8 cellular contexts compared by ENCODE assay signal in genomic region chr11:83157755-83158473, GRCh38. TPM values are rescaled to one million over a fixed set of nuclear protein-coding genes. Genes with fewer than 3 reads are reported as not detected.
DNase-seq lines count a peak whose midpoint lies in the region; ATAC-seq, FAIRE-seq and TF ChIP-seq lines count a peak whose summit lies in the region.

No MANE protein-coding gene starts in this region.

- ATAC-seq in HepG2 (peak; percentile 12), GM21825 (IDR thresholded peaks at IDR 0.05; ENCODE audit: unreplicated experiment) (no peak)

- TF ChIP-seq EP300 in HepG2 (IDR thresholded peaks at IDR 0.05; ENCODE audit: low read depth in 2 of 2, low read length in 2 of 2), result no peak
- no peak for TF ChIP-seq EP300 in HepG2 (CRISPR knock-in tag; IDR thresholded peaks at IDR 0.05; ENCODE audit: borderline replicate concordance)

- no peak overlapping the region for H2AFZ ChIP-seq in HepG2 (ENCODE audit: low read length)

- H3K27me3 ChIP-seq in HepG2 (ENCODE audit: control insufficient read depth in 1 of 2, insufficient read depth in 2 of 2, low read length in 2 of 2), result no peaks in the 10 kb centered on the region; a peak in 1 of 5 replicates

- FAIRE-seq in HepG2 (lab: Jason Lieb, UNC), result no peak

- peak overlapping the region; percentile 83 for H3K4me2 ChIP-seq in HepG2 (ENCODE audit: low read depth, low read length)

- peak in 1 of 2 experiments; percentile 25; a peak in 2 of 4 replicates for TF ChIP-seq POLR2A in HepG2 (IDR thresholded peaks at IDR 0.05; ENCODE audit: insufficient read depth in 1 of 2, low read depth in 2 of 2, low read length in 2 of 2)

- peaks cover 56% of the 10 kb centered on the region for H3K79me2 ChIP-seq in HepG2 (ENCODE audit: insufficient read depth, low read length)

- in situ Hi-C loops in HepG2 (cut with HindIII; ENCODE audit: extremely low pct_ligation_motif_present, low pct_unique_long_range_greater_than_20kb), result loop anchor here (5.0 kb wide), 1 partner anchor 71 kb away; no protein-coding TSS in a partner anchor

- peaks cover 33% of the 10 kb centered on the region for H4K20me1 ChIP-seq in HepG2 (ENCODE audit: insufficient read depth, low read length)

- peak overlapping the region; percentile 96 for H3K9ac ChIP-seq in HepG2 (ENCODE audit: insufficient read depth, low read depth, low read length)

- H3K4me3 ChIP-seq in HepG2 (replicated peaks in 1 of 3; ENCODE audit: insufficient read depth in 1 of 3, low read depth in 2 of 3, low read length in 3 of 3), result peak overlapping the region; percentile 79 to 100 (median 93)

- peak overlapping the region; percentile 94 for H3K27ac ChIP-seq in HepG2 (ENCODE audit: extremely low read length, insufficient read depth, low read length)

- peaks cover 44% of the 10 kb centered on the region for H3K4me1 ChIP-seq in HepG2 (ENCODE audit: insufficient read depth, low read length)

- intact Hi-C loops in HepG2 (cut with micrococcal nuclease; ENCODE audit: unreplicated experiment), result loop anchor here (2.0 to 5.0 kb wide), 2 partner anchors 65 to 151 kb away; no protein-coding TSS in a partner anchor

- under 1% methylated on average over 14 of the region's 14 CpGs for WGBS in HepG2 (ENCODE audit: low lambda C conversion rate)

- H3K36me3 ChIP-seq in HepG2 (replicated peaks in 1 of 2; ENCODE audit: control insufficient read depth in 1 of 2, insufficient read depth in 2 of 2, low read length in 2 of 2), result no peaks in the 10 kb centered on the region; a peak in 2 of 5 replicates

- POLR2A ChIA-PET in HepG2 (lab: Yijun Ruan, JAX), result interaction anchor here (0.9 to 2.7 kb wide), 20 partner anchors 11 to 257 kb away, joined by 3 to 67 read pairs (median 10); partner anchors contain the start of genes ANKRD42, CCDC90B, DDIAS and PRCP

- no peak for TF ChIP-seq CTCF in HepG2 (CRISPR knock-in tag; IDR thresholded peaks at IDR 0.05)

- TSS peak; percentile 39 for BruUV-seq in HepG2 (replicated peaks; lab: Mats Ljungman, UMichigan)

- no peak for TF ChIP-seq RAD21 in HepG2 (CRISPR knock-in tag; IDR thresholded peaks at IDR 0.05)

- CTCF ChIA-PET in HepG2 (lab: Yijun Ruan, JAX; ENCODE audit: low intra/inter-chr PET ratio, low total read pairs), result no interaction called here

- H3K9me3 ChIP-seq in HepG2 (ENCODE audit: low read length), result no peaks in the 10 kb centered on the region

- DNase-seq in NCI-H2081 (lab: John Stamatoyannopoulos, UW) (peak; percentile 40 to 45), NCI-H2081 treated with DMSO at 0.1 percent for 48 hours (lab: John Stamatoyannopoulos, UW) (no peak), NCI-H2171 (lab: John Stamatoyannopoulos, UW) (peak; percentile 24), dedifferentiated amniotic fluid mesenchymal stem cell (ENCODE audit: extremely low spot score) (peak; percentile 62), HepG2 (ENCODE audit: low spot score) (peak; percentile 39)
- DNase-seq in activated CD4-positive, alpha-beta T cell treated with anti-CD3 and anti-CD28 coated beads for 48 hours, result peak; percentile 66
- peak; percentile 50 for DNase-seq in stimulated activated CD4-positive, alpha-beta T cell treated with anti-CD3 and anti-CD28 coated beads, Interleukin-4, amount 100 ng/mL, for 1 hour

TF ChIP-seq in HepG2, 621 proteins besides CTCF, POLR2A, EP300 and RAD21 (continues in another document):
- 0 out of 2 replicates have a peak, but pooled peaks have one; percentile 8 for TF ChIP-seq BCL6 (CRISPR knock-in tag; IDR thresholded peaks at IDR 0.05)
- TF ChIP-seq KLF15 (CRISPR knock-in tag; IDR thresholded peaks at IDR 0.05; ENCODE audit: borderline replicate concordance), result no peak
- TF ChIP-seq ZBTB42 (CRISPR knock-in tag; IDR thresholded peaks at IDR 0.05), result no peak
- TF ChIP-seq CBX5 (CRISPR knock-in tag; IDR thresholded peaks at IDR 0.05; ENCODE audit: borderline replicate concordance), result no peak
- no peak for TF ChIP-seq NFRKB (IDR thresholded peaks at IDR 0.05)
- no peak for TF ChIP-seq ARNT2 (CRISPR knock-in tag; IDR thresholded peaks at IDR 0.05; ENCODE audit: low read depth)
- TF ChIP-seq AGO2 (optimal IDR thresholded peaks at IDR 0.05; ENCODE audit: low read depth, low read length), result no peak
- 0 out of 2 replicates have a peak, but pooled peaks have one; percentile 47 for TF ChIP-seq ARID2 (CRISPR knock-in tag; IDR thresholded peaks at IDR 0.05; ENCODE audit: borderline replicate concordance)
- peak; percentile 23; the same call in 1 of the 2 replicates for TF ChIP-seq HOXA3 (CRISPR knock-in tag; IDR thresholded peaks at IDR 0.05)
- 0 out of 2 replicates have a peak, but pooled peaks have one; percentile 38 for TF ChIP-seq ZNF431 (CRISPR knock-in tag; IDR thresholded peaks at IDR 0.05; ENCODE audit: borderline replicate concordance, low read depth)
- TF ChIP-seq, protein P1, sequence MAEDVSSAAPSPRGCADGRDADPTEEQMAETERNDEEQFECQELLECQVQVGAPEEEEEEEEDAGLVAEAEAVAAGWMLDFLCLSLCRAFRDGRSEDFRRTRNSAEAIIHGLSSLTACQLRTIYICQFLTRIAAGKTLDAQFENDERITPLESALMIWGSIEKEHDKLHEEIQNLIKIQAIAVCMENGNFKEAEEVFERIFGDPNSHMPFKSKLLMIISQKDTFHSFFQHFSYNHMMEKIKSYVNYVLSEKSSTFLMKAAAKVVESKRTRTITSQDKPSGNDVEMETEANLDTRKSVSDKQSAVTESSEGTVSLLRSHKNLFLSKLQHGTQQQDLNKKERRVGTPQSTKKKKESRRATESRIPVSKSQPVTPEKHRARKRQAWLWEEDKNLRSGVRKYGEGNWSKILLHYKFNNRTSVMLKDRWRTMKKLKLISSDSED (CRISPR knock-in tag; IDR thresholded peaks at IDR 0.05), result no peak
- no peak for TF ChIP-seq POLR2AphosphoS2 (IDR thresholded peaks at IDR 0.05; ENCODE audit: low read depth, low read length)
- TF ChIP-seq ZNF570 (CRISPR knock-in tag; IDR thresholded peaks at IDR 0.05; ENCODE audit: borderline replicate concordance), result no peak
- TF ChIP-seq ZNF747 (CRISPR knock-in tag; IDR thresholded peaks at IDR 0.05; ENCODE audit: borderline replicate concordance), result 0 out of 2 replicates have a peak, but pooled peaks have one; percentile 10
- TF ChIP-seq CCDC6 (CRISPR knock-in tag; IDR thresholded peaks at IDR 0.05), result no peak
- TF ChIP-seq ZNF232 (CRISPR knock-in tag; IDR thresholded peaks at IDR 0.05; ENCODE audit: borderline replicate concordance), result 0 out of 2 replicates have a peak, but pooled peaks have one; percentile 45

RNA-seq across cellular contexts. Expression of gene PCF11, which starts 1.0 kb away (rescaled TPM):
- 43.1 and 47.7 TPM in 2 replicates for total RNA-seq in HepG2 (2016; rRNA removed; fragmentation: Illumina TruSeq; extraction: Trizol)
- total RNA-seq in HepG2 (2016; cell fraction: cytosol; rRNA removed; fragmentation: Illumina TruSeq; extraction: Trizol; ENCODE audit: low read depth), result 3.9 and 5.6 TPM in 2 replicates
- 41.6 and 49.1 TPM in 2 replicates for total RNA-seq in HepG2 (2016; cell fraction: insoluble cytoplasmic fraction; rRNA removed; fragmentation: Illumina TruSeq; extraction: Trizol)
- total RNA-seq in HepG2 (2016; cell fraction: membrane; rRNA removed; fragmentation: Illumina TruSeq; extraction: Trizol), result 14.1 and 19.4 TPM in 2 replicates
- total RNA-seq in HepG2 (2016; cell fraction: nucleus; rRNA removed; fragmentation: Illumina TruSeq; extraction: Trizol), result 95.0 and 105 TPM in 2 replicates
- 37.3 and 40.3 TPM in 2 replicates for polyA plus RNA-seq in HepG2 (2011; rRNA removed)
- polyA plus RNA-seq in HepG2 (2011; cell fraction: cytosol; rRNA removed), result 18.8 and 21.4 TPM in 2 replicates
- 99.2 and 102 TPM in 2 replicates for polyA plus RNA-seq in HepG2 (2011; cell fraction: nucleus; rRNA removed)
- polyA plus RNA-seq in HepG2 (2012), result 29.5 and 35.9 TPM in 2 replicates
- polyA plus RNA-seq in HepG2 (2016; cell fraction: cytosol; fragmentation: Illumina TruSeq; extraction: Trizol; ENCODE audit: low read depth), result 2.8 and 2.9 TPM in 2 replicates
- 27.5 and 31.2 TPM in 2 replicates for polyA plus RNA-seq in HepG2 (2016; cell fraction: insoluble cytoplasmic fraction; fragmentation: Illumina TruSeq; extraction: Trizol; ENCODE audit: low read depth)
- 7.3 and 8.2 TPM in 2 replicates for polyA plus RNA-seq in HepG2 (2016; cell fraction: membrane; fragmentation: Illumina TruSeq; extraction: Trizol; ENCODE audit: low read depth)
- polyA plus RNA-seq in HepG2 (2016; cell fraction: nucleus; fragmentation: Illumina TruSeq; extraction: Trizol; ENCODE audit: insufficient read depth, low read depth), result 101 and 108 TPM in 2 replicates
- 31.9 and 52.6 TPM in 2 replicates for polyA minus RNA-seq in HepG2 (2011; rRNA and poly(A)+ RNA removed; ENCODE audit: low replicate concordance)
- 16.3 and 17.7 TPM in 2 replicates for polyA minus RNA-seq in HepG2 (2011; cell fraction: cytosol; rRNA and poly(A)+ RNA removed)
- 150 and 158 TPM in 2 replicates for polyA minus RNA-seq in HepG2 (2011; cell fraction: nucleus; rRNA and poly(A)+ RNA removed)

RNA-seq across cellular contexts. Expression of gene ANKRD42, which starts 35.6 kb away (rescaled TPM):
- total RNA-seq in HepG2 (2016; rRNA removed; fragmentation: Illumina TruSeq; extraction: Trizol), result 3.7 and 3.8 TPM in 2 replicates
- total RNA-seq in HepG2 (2016; cell fraction: cytosol; rRNA removed; fragmentation: Illumina TruSeq; extraction: Trizol; ENCODE audit: low read depth), result 1.2 and 2.2 TPM in 2 replicates
- total RNA-seq in HepG2 (2016; cell fraction: insoluble cytoplasmic fraction; rRNA removed; fragmentation: Illumina TruSeq; extraction: Trizol), result 2.7 and 3.8 TPM in 2 replicates
- total RNA-seq in HepG2 (2016; cell fraction: membrane; rRNA removed; fragmentation: Illumina TruSeq; extraction: Trizol), result 2.2 and 2.5 TPM in 2 replicates
- total RNA-seq in HepG2 (2016; cell fraction: nucleus; rRNA removed; fragmentation: Illumina TruSeq; extraction: Trizol), result 2.9 and 3.5 TPM in 2 replicates
- polyA plus RNA-seq in HepG2 (2011; rRNA removed), result 2.2 and 2.4 TPM in 2 replicates
- 1.1 and 1.6 TPM in 2 replicates for polyA plus RNA-seq in HepG2 (2011; cell fraction: cytosol; rRNA removed)
- polyA plus RNA-seq in HepG2 (2011; cell fraction: nucleus; rRNA removed), result 1.2 and 1.9 TPM in 2 replicates
- polyA plus RNA-seq in HepG2 (2012), result 1.7 and 1.8 TPM in 2 replicates
- polyA plus RNA-seq in HepG2 (2016; cell fraction: cytosol; fragmentation: Illumina TruSeq; extraction: Trizol; ENCODE audit: low read depth), result 0.21 and 0.26 TPM in 2 replicates
- 3.8 and 4.2 TPM in 2 replicates for polyA plus RNA-seq in HepG2 (2016; cell fraction: insoluble cytoplasmic fraction; fragmentation: Illumina TruSeq; extraction: Trizol; ENCODE audit: low read depth)
- polyA plus RNA-seq in HepG2 (2016; cell fraction: membrane; fragmentation: Illumina TruSeq; extraction: Trizol; ENCODE audit: low read depth), result 0.85 TPM in 2 replicates
- polyA plus RNA-seq in HepG2 (2016; cell fraction: nucleus; fragmentation: Illumina TruSeq; extraction: Trizol; ENCODE audit: insufficient read depth, low read depth), result 4.0 and 4.6 TPM in 2 replicates
- 1.6 and 7.6 TPM in 2 replicates for polyA minus RNA-seq in HepG2 (2011; rRNA and poly(A)+ RNA removed; ENCODE audit: low replicate concordance)
- polyA minus RNA-seq in HepG2 (2011; cell fraction: cytosol; rRNA and poly(A)+ RNA removed), result 1.8 and 3.0 TPM in 2 replicates
- polyA minus RNA-seq in HepG2 (2011; cell fraction: nucleus; rRNA and poly(A)+ RNA removed), result 1.5 TPM in 2 replicates
